13 cellular contexts compared by ENCODE assay signal in genomic region chr11:3823762-3824506, GRCh38. TPM values are rescaled to one million over a fixed set of nuclear protein-coding genes. Genes with fewer than 3 reads are reported as not detected.
DNase-seq lines count a peak whose midpoint lies in the region; ATAC-seq and TF ChIP-seq lines count a peak whose summit lies in the region.
"Had no signal": no experiment of that assay in that cellular context is flagged by ENCODE, and none has a peak within 500 bp of the region (broad histone marks: within the 10 kb centered on the region; RNA-seq: fewer than 3 reads in every experiment).

No MANE protein-coding gene starts in this region.

- peaks cover 22% of the 10 kb centered on the region for H3K36me3 Mint-ChIP-seq in activated naive CD4-positive, alpha-beta T cell treated with anti-CD3 and anti-CD28 coated beads for 36 hours (ENCODE audit: low read depth)
- peaks cover 46% of the 10 kb centered on the region for H3K36me3 Mint-ChIP-seq in activated naive CD4-positive, alpha-beta T cell treated with anti-CD3 and anti-CD28 coated beads, Interleukin-2, amount 10 ng/mL, durations not matched to agents 7 days and 5 days
- peaks cover 34% of the 10 kb centered on the region for H3K36me3 Mint-ChIP-seq in central memory CD8-positive, alpha-beta T cell (ENCODE audit: insufficient read depth)

- CTCF ChIA-PET in activated naive CD4-positive, alpha-beta T cell treated with anti-CD3 and anti-CD28 coated beads for 36 hours (lab: Charles Lee) = interaction anchor here (0.6 to 1.4 kb wide), 7 partner anchors 12 to 249 kb away, joined by 3 to 6 read pairs (median 3); partner anchors contain the start of gene PGAP2
- CTCF ChIA-PET in activated naive CD4-positive, alpha-beta T cell treated with anti-CD3 and anti-CD28 coated beads, Interleukin-2, amount 10 ng/mL, durations not matched to agents 7 days and 5 days (lab: Charles Lee) = interaction anchor here (0.9 to 1.7 kb wide), 6 partner anchors 12 to 249 kb away, joined by 3 to 7 read pairs (median 4); partner anchors contain the start of genes RHOG and STIM1
- CTCF ChIA-PET in RWPE1 (lab: Yijun Ruan, JAX) = interaction anchor here (1.2 kb wide), 2 partner anchors 18 to 249 kb away, joined by 3 read pairs; no protein-coding TSS in a partner anchor

- peak overlapping the region; percentile 40 for H3K27ac ChIP-seq in RWPE1
- H3K27ac ChIP-seq in substantia nigra (ENCODE audit: low read depth, low read length, poor library complexity, severe bottlenecking) = peak overlapping the region; percentile 11
- no peak overlapping the region for H3K27ac ChIP-seq in uterus
- H3K27ac ChIP-seq: breast epithelium, SJSA1, tibial nerve had no signal

- POLR2A ChIA-PET in RWPE1 (lab: Yijun Ruan, JAX; ENCODE audit: low non-redundant PET) = no interaction called here

- no peak overlapping the region for H3K4me3 Mint-ChIP-seq in activated naive CD4-positive, alpha-beta T cell treated with anti-CD3 and anti-CD28 coated beads for 36 hours
- no peak overlapping the region for H3K4me3 Mint-ChIP-seq in activated naive CD4-positive, alpha-beta T cell treated with anti-CD3 and anti-CD28 coated beads, Interleukin-2, amount 10 ng/mL, durations not matched to agents 7 days and 5 days
- no peak overlapping the region for H3K4me3 Mint-ChIP-seq in central memory CD8-positive, alpha-beta T cell
- H3K4me3 Mint-ChIP-seq: neural crest cell had no signal

- H3K9me3 ChIP-seq in uterus = no peaks in the 10 kb centered on the region
- H3K9me3 ChIP-seq: breast epithelium, tibial nerve had no signal

- no peak for ATAC-seq in central memory CD8-positive, alpha-beta T cell (replicated peaks; ENCODE audit: extremely low read depth, poor library complexity, severe bottlenecking)
- no peak for ATAC-seq in GM18909 (IDR thresholded peaks at IDR 0.05; ENCODE audit: poor library complexity, unreplicated experiment)

- no peaks in the 10 kb centered on the region for H3K4me1 ChIP-seq in uterus
- H3K4me1 ChIP-seq: breast epithelium, SJSA1 had no signal

- intact Hi-C loops in activated naive CD4-positive, alpha-beta T cell treated with anti-CD3 and anti-CD28 coated beads for 36 hours (cut with micrococcal nuclease) = loop anchor here (1.0 kb wide), 3 partner anchors 15 to 248 kb away; no protein-coding TSS in a partner anchor
- intact Hi-C loops in uterus (cut with DNase I; ENCODE audit: low total_unique reads) = no loop called here

- H3K27ac Mint-ChIP-seq in activated naive CD4-positive, alpha-beta T cell treated with anti-CD3 and anti-CD28 coated beads for 36 hours = peak overlapping the region; percentile 46
- H3K27ac Mint-ChIP-seq in activated naive CD4-positive, alpha-beta T cell treated with anti-CD3 and anti-CD28 coated beads, Interleukin-2, amount 10 ng/mL, durations not matched to agents 7 days and 5 days = no peak overlapping the region
- peak overlapping the region; percentile 69 for H3K27ac Mint-ChIP-seq in central memory CD8-positive, alpha-beta T cell (ENCODE audit: low read depth)

- no peaks in the 10 kb centered on the region for H3K36me3 ChIP-seq in uterus
- H3K36me3 ChIP-seq: breast epithelium had no signal

- no peak for DNase-seq in activated naive CD4-positive, alpha-beta T cell treated with anti-CD3 and anti-CD28 coated beads for 36 hours
- DNase-seq in activated naive CD4-positive, alpha-beta T cell treated with anti-CD3 and anti-CD28 coated beads, Interleukin-2, amount 10 ng/mL, durations not matched to agents 7 days and 5 days = no peak
- no peak for DNase-seq in RWPE1 (ENCODE audit: low spot score)
- no peak for DNase-seq in central memory CD8-positive, alpha-beta T cell (ENCODE audit: low spot score in 2 of 2)
- no peak for DNase-seq in substantia nigra (lab: John Stamatoyannopoulos, UW)
- DNase-seq in uterus = no peak
- DNase-seq in DMS79 treated with DMSO at 0.1 percent for 48 hours (lab: John Stamatoyannopoulos, UW) = no peak
- DNase-seq: T1000 had no signal

- H3K4me3 ChIP-seq in uterus = no peak overlapping the region
- H3K4me3 ChIP-seq: breast epithelium, SJSA1, tibial nerve had no signal

- H3K9me3 Mint-ChIP-seq in activated naive CD4-positive, alpha-beta T cell treated with anti-CD3 and anti-CD28 coated beads for 36 hours = no peaks in the 10 kb centered on the region
- no peaks in the 10 kb centered on the region for H3K9me3 Mint-ChIP-seq in activated naive CD4-positive, alpha-beta T cell treated with anti-CD3 and anti-CD28 coated beads, Interleukin-2, amount 10 ng/mL, durations not matched to agents 7 days and 5 days
- H3K9me3 Mint-ChIP-seq in central memory CD8-positive, alpha-beta T cell = no peaks in the 10 kb centered on the region
- H3K9me3 Mint-ChIP-seq: neural crest cell had no signal

- no peak for TF ChIP-seq POLR2A in uterus (IDR thresholded peaks at IDR 0.05)

- no peaks in the 10 kb centered on the region for H3K27me3 ChIP-seq in uterus
- H3K27me3 ChIP-seq: breast epithelium, SJSA1, tibial nerve had no signal

- H3K27me3 Mint-ChIP-seq in activated naive CD4-positive, alpha-beta T cell treated with anti-CD3 and anti-CD28 coated beads for 36 hours (ENCODE audit: low read depth) = no peaks in the 10 kb centered on the region
- no peaks in the 10 kb centered on the region for H3K27me3 Mint-ChIP-seq in activated naive CD4-positive, alpha-beta T cell treated with anti-CD3 and anti-CD28 coated beads, Interleukin-2, amount 10 ng/mL, durations not matched to agents 7 days and 5 days
- no peaks in the 10 kb centered on the region for H3K27me3 Mint-ChIP-seq in central memory CD8-positive, alpha-beta T cell

- H3K4me1 Mint-ChIP-seq in activated naive CD4-positive, alpha-beta T cell treated with anti-CD3 and anti-CD28 coated beads for 36 hours (ENCODE audit: low read depth) = peaks cover 21% of the 10 kb centered on the region
- peaks cover 32% of the 10 kb centered on the region for H3K4me1 Mint-ChIP-seq in activated naive CD4-positive, alpha-beta T cell treated with anti-CD3 and anti-CD28 coated beads, Interleukin-2, amount 10 ng/mL, durations not matched to agents 7 days and 5 days
- peaks cover 37% of the 10 kb centered on the region for H3K4me1 Mint-ChIP-seq in central memory CD8-positive, alpha-beta T cell

- TF ChIP-seq CTCF in RWPE1 (conservative IDR thresholded peaks at IDR 0.05; ENCODE audit: low read depth) = no peak
- TF ChIP-seq CTCF in uterus (IDR thresholded peaks at IDR 0.05) = no peak

RNA-seq across cellular contexts. Expression of gene PGAP2, which starts 15.6 kb away (rescaled TPM):
- 10 to 100 TPM; 38.9 to 40.8 TPM for total RNA-seq in activated naive CD4-positive, alpha-beta T cell treated with anti-CD3 and anti-CD28 coated beads for 36 hours
- 10 to 100 TPM in 3 of 4 donors, not detected in 1; 12.2 to 16.5 (median 13.8) TPM for total RNA-seq in uterus

RNA-seq across cellular contexts. Expression of gene RHOG, which starts 16.8 kb away (rescaled TPM):
- 100 to 1,000 TPM; 142 TPM for total RNA-seq in activated naive CD4-positive, alpha-beta T cell treated with anti-CD3 and anti-CD28 coated beads for 36 hours
- 10 to 100 TPM; 10.5 to 46.9 (median 38.1) TPM for total RNA-seq in uterus

RNA-seq across cellular contexts. Expression of gene NUP98, which starts 26.6 kb away (rescaled TPM):
- total RNA-seq in activated naive CD4-positive, alpha-beta T cell treated with anti-CD3 and anti-CD28 coated beads for 36 hours = 10 to 100 TPM; 90.8 to 97.6 TPM
- 100 to 1,000 TPM in 3 of 4 donors, 10 to 100 TPM in 1; 55.1 to 189 (median 123) TPM for total RNA-seq in uterus

RNA-seq across cellular contexts. Expression of gene STIM1, which starts 31.5 kb away (rescaled TPM):
- 10 to 100 TPM; 62.9 to 68.5 TPM for total RNA-seq in activated naive CD4-positive, alpha-beta T cell treated with anti-CD3 and anti-CD28 coated beads for 36 hours
- 100 to 1,000 TPM in 1 of 4 donors, 10 to 100 TPM in 3; 37.6 to 114 (median 56.3) TPM for total RNA-seq in uterus

Comparison
In these comparisons a context has a peak if more than half of its experiments do, and no peak if none do; other contexts are left out.
1. H3K27ac ChIP-seq: peak in RWPE1 (single experiment) and substantia nigra (single experiment); none in uterus (0 of 2).